8 cellular contexts compared by ENCODE assay signal in genomic region chr14:73245401-73246325, GRCh38. TPM values are rescaled to one million over a fixed set of nuclear protein-coding genes. Genes with fewer than 3 reads are reported as not detected.
DNase-seq lines count a peak whose midpoint lies in the region; ATAC-seq and TF ChIP-seq lines count a peak whose summit lies in the region.

No MANE protein-coding gene starts in this region.

- H3K14ac ChIP-seq in neuronal stem cell (ENCODE audit: low read length) = no peak overlapping the region

- peak overlapping the region; percentile 26 for H3K23ac ChIP-seq in neuronal stem cell (ENCODE audit: low read depth, low read length, poor library complexity)

- no peak for TF ChIP-seq CTCF in AG04449 (IDR thresholded peaks at IDR 0.05; ENCODE audit: insufficient read depth, low read length, missing control alignments)
- TF ChIP-seq CTCF in upper lobe of right lung (IDR thresholded peaks at IDR 0.05) = no peak

- H3K27me3 Mint-ChIP-seq in IgD-negative memory B cell = peaks cover 38% of the 10 kb centered on the region
- H3K27me3 Mint-ChIP-seq in activated CD4-positive, alpha-beta T cell treated with anti-CD3 and anti-CD28 coated beads, Interleukin-2, amount 10 ng/mL, durations not matched to agents 7 days and 5 days = peaks cover 43% of the 10 kb centered on the region

- no CpG with 5 or more reads among the region's 67 CpGs for WGBS in neuronal stem cell (ENCODE audit: extremely low coverage in 2 of 2, insufficient read length in 2 of 2, insufficient replicate concordance in 1 of 2), 2 donors

- H3K9ac ChIP-seq in neuronal stem cell (ENCODE audit: low read depth, low read length, poor library complexity) = no peak overlapping the region

- peak; percentile 52 for ATAC-seq in GM19035 (IDR thresholded peaks at IDR 0.05; ENCODE audit: unreplicated experiment)
- peak; percentile 92 for ATAC-seq in upper lobe of right lung

- no peak overlapping the region for H3K4ac ChIP-seq in neuronal stem cell (ENCODE audit: low read length)

- no peaks in the 10 kb centered on the region for H3K9me3 ChIP-seq in neuronal stem cell (replicated peaks in 1 of 2; ENCODE audit: control insufficient read depth in 2 of 2, insufficient read depth in 1 of 2, low read depth in 1 of 2, low read length in 2 of 2)
- H3K9me3 ChIP-seq in upper lobe of right lung = no peaks in the 10 kb centered on the region

- H3K4me1 ChIP-seq in neuronal stem cell (ENCODE audit: control insufficient read depth in 2 of 2, insufficient read depth in 1 of 2, low read depth in 1 of 2, low read length in 2 of 2) = peaks cover 0 to 15% of the 10 kb centered on the region in 2 donors
- H3K4me1 ChIP-seq in upper lobe of right lung = peaks cover 30% of the 10 kb centered on the region

- peak overlapping the region; percentile 73 to 88 (median 80) for H3K4me3 Mint-ChIP-seq in IgD-negative memory B cell
- H3K4me3 Mint-ChIP-seq in activated CD4-positive, alpha-beta T cell treated with anti-CD3 and anti-CD28 coated beads, Interleukin-2, amount 10 ng/mL, durations not matched to agents 7 days and 5 days = peak overlapping the region; percentile 66

- no peak overlapping the region for H4K91ac ChIP-seq in neuronal stem cell (ENCODE audit: low read depth, low read length, poor library complexity)

- peaks cover 8% of the 10 kb centered on the region for H3K79me1 ChIP-seq in neuronal stem cell (ENCODE audit: low read depth, low read length)

- POLR2A ChIA-PET in AG04449 (lab: Yijun Ruan, JAX) = no interaction called here
- POLR2A ChIA-PET in activated CD4-positive, alpha-beta T cell treated with anti-CD3 and anti-CD28 coated beads, Interleukin-2, amount 10 ng/mL, durations not matched to agents 7 days and 5 days (lab: Charles Lee) = no interaction called here

- peak overlapping the region in 2 of 3 donors; percentile 51 to 95 for H3K27ac Mint-ChIP-seq in IgD-negative memory B cell
- H3K27ac Mint-ChIP-seq in activated CD4-positive, alpha-beta T cell treated with anti-CD3 and anti-CD28 coated beads, Interleukin-2, amount 10 ng/mL, durations not matched to agents 7 days and 5 days = no peak overlapping the region

- no peak overlapping the region for H2BK120ac ChIP-seq in neuronal stem cell (ENCODE audit: low read depth, low read length)

- peak overlapping the region; percentile 6 for H4K8ac ChIP-seq in neuronal stem cell (ENCODE audit: low read depth, low read length)

- H3K4me3 ChIP-seq in AG04449 (ENCODE audit: low read depth, low read length) (peak overlapping the region; percentile 60), neuronal stem cell (ENCODE audit: low read length in 2 of 2) (no peak overlapping the region), upper lobe of right lung (peak overlapping the region; percentile 60)

- no peak overlapping the region for H2AK5ac ChIP-seq in neuronal stem cell (ENCODE audit: low read depth, low read length)

- H3K36me3 Mint-ChIP-seq in IgD-negative memory B cell = no peaks in the 10 kb centered on the region
- no peaks in the 10 kb centered on the region for H3K36me3 Mint-ChIP-seq in activated CD4-positive, alpha-beta T cell treated with anti-CD3 and anti-CD28 coated beads, Interleukin-2, amount 10 ng/mL, durations not matched to agents 7 days and 5 days (ENCODE audit: low read depth)

- no peak overlapping the region for H3K18ac ChIP-seq in neuronal stem cell (ENCODE audit: low read length)

- H3K27ac ChIP-seq in epithelial cell of prostate = peak overlapping the region; percentile 53
- H3K27ac ChIP-seq in neuronal stem cell (replicated peaks; ENCODE audit: low read length) = no peak overlapping the region
- H3K27ac ChIP-seq in upper lobe of right lung = no peak overlapping the region

- H3K4me1 Mint-ChIP-seq in IgD-negative memory B cell = peaks cover 41 to 44% (median 42%) of the 10 kb centered on the region in 3 donors
- peaks cover 41% of the 10 kb centered on the region for H3K4me1 Mint-ChIP-seq in activated CD4-positive, alpha-beta T cell treated with anti-CD3 and anti-CD28 coated beads, Interleukin-2, amount 10 ng/mL, durations not matched to agents 7 days and 5 days

- intact Hi-C loops in upper lobe of right lung (cut with DNase I) = no loop called here

- H3K27me3 ChIP-seq in neuronal stem cell (ENCODE audit: control insufficient read depth in 3 of 3, insufficient read depth in 3 of 3, low read depth in 1 of 3, low read length in 3 of 3) (peaks cover 0 to 25% (median 0%) of the 10 kb centered on the region in 3 experiments), upper lobe of right lung (no peaks in the 10 kb centered on the region)

- no peak overlapping the region for H2BK5ac ChIP-seq in neuronal stem cell (ENCODE audit: low read length)

- CTCF ChIA-PET in AG04449 (lab: Yijun Ruan, JAX) = no interaction called here
- CTCF ChIA-PET in activated CD4-positive, alpha-beta T cell treated with anti-CD3 and anti-CD28 coated beads, Interleukin-2, amount 10 ng/mL, durations not matched to agents 7 days and 5 days (lab: Charles Lee) = interaction anchor here (0.6 to 1.0 kb wide), 3 partner anchors 16 to 77 kb away, joined by 3 to 4 read pairs (median 4); no protein-coding TSS in a partner anchor

- H2BK15ac ChIP-seq in neuronal stem cell (ENCODE audit: low read length) = no peak overlapping the region

- H3K9me3 Mint-ChIP-seq in IgD-negative memory B cell = no peaks in the 10 kb centered on the region
- H3K9me3 Mint-ChIP-seq in activated CD4-positive, alpha-beta T cell treated with anti-CD3 and anti-CD28 coated beads, Interleukin-2, amount 10 ng/mL, durations not matched to agents 7 days and 5 days = peaks cover 3% of the 10 kb centered on the region

- H3K36me3 ChIP-seq in neuronal stem cell (replicated peaks in 1 of 2; ENCODE audit: control insufficient read depth in 2 of 2, insufficient read depth in 2 of 2, low read length in 2 of 2) (peaks cover 0 to 9% of the 10 kb centered on the region in 2 donors), upper lobe of right lung (no peaks in the 10 kb centered on the region)

- DNase-seq in AG04449 (ENCODE audit: low read depth, low spot score) (no peak), epithelial cell of prostate (ENCODE audit: low read depth, low spot score) (no peak), neuronal stem cell (ENCODE audit: low spot score) (no peak), upper lobe of right lung (peak; percentile 88), NCI-H2107 (lab: John Stamatoyannopoulos, UW) (no peak)
- peak; percentile 42 for DNase-seq in activated CD4-positive, alpha-beta T cell treated with anti-CD3 and anti-CD28 coated beads, Interleukin-2, amount 10 ng/mL, durations not matched to agents 7 days and 5 days

- no peak overlapping the region for H2AFZ ChIP-seq in neuronal stem cell (ENCODE audit: low read length)

- no peak overlapping the region for H2BK12ac ChIP-seq in neuronal stem cell (ENCODE audit: low read length)

- H3K4me2 ChIP-seq in neuronal stem cell (ENCODE audit: insufficient read depth, low read length, poor library complexity, severe bottlenecking) = no peak overlapping the region

RNA-seq across cellular contexts. Expression of gene PAPLN, which starts 8.4 kb away (rescaled TPM):
- polyA plus RNA-seq in IgD-negative memory B cell = 0.55 TPM
- total RNA-seq in activated CD4-positive, alpha-beta T cell treated with anti-CD3 and anti-CD28 coated beads, Interleukin-2, amount 10 ng/mL, durations not matched to agents 7 days and 5 days = under 1 TPM; 0.30 to 0.46 TPM
- polyA plus RNA-seq in neuronal stem cell (2013, experiment 1 of 2) = 15.1 TPM
- 15.7 TPM for polyA plus RNA-seq in neuronal stem cell (2013, experiment 2 of 2)
- total RNA-seq in upper lobe of right lung = 20.2 TPM

Comparison
In these comparisons a context has a peak if more than half of its experiments do, and no peak if none do; other contexts are left out.
1. DNase-seq: peak in activated CD4-positive, alpha-beta T cell treated with anti-CD3 and anti-CD28 coated beads, Interleukin-2, amount 10 ng/mL, durations not matched to agents 7 days and 5 days (single experiment) and upper lobe of right lung (single experiment); none in AG04449 (single experiment), epithelial cell of prostate (single experiment), neuronal stem cell (single experiment) and NCI-H2107 (single experiment).
2. H3K4me3 ChIP-seq: peak in AG04449 (single experiment) and upper lobe of right lung (single experiment); none in neuronal stem cell (0 of 2).
3. RNA of gene PAPLN, which starts 8.4 kb away (total RNA-seq): 20.2 TPM in upper lobe of right lung (single experiment); 0.30 to 0.46 TPM in activated CD4-positive, alpha-beta T cell treated with anti-CD3 and anti-CD28 coated beads, Interleukin-2, amount 10 ng/mL, durations not matched to agents 7 days and 5 days; every median in the first group is over 10 times any median in the second.